In genomic region chr14:103749860-103750259, GRCh38 we compare ENCODE assay signal across 25 cellular contexts. TPM values are rescaled to one million over a fixed set of nuclear protein-coding genes. Genes with fewer than 3 reads are reported as not detected.
DNase-seq lines count a peak whose midpoint lies in the region; ATAC-seq, FAIRE-seq and TF ChIP-seq lines count a peak whose summit lies in the region.
"Had no signal": no experiment of that assay in that cellular context is flagged by ENCODE, and none has a peak within 500 bp of the region (broad histone marks: within the 10 kb centered on the region; RNA-seq: fewer than 3 reads in every experiment).

No MANE protein-coding gene starts in this region.

- intact Hi-C loops in esophagus squamous epithelium (cut with DNase I): no loop called here

- no peak overlapping the region for H3K4me2 ChIP-seq in OCI-LY3 (ENCODE audit: low read length)
- no peak overlapping the region for H3K4me2 ChIP-seq in osteoblast (ENCODE audit: insufficient read depth, low read length)

- H4K20me1 ChIP-seq in OCI-LY3 (ENCODE audit: insufficient read depth, low read length) (no peaks in the 10 kb centered on the region), osteoblast (ENCODE audit: insufficient read depth, low read length) (no peaks in the 10 kb centered on the region)

- H3K27me3 ChIP-seq in OCI-LY3 (ENCODE audit: low read depth, low read length) (no peaks in the 10 kb centered on the region), osteoblast (ENCODE audit: insufficient read depth, low read length) (no peaks in the 10 kb centered on the region), esophagus squamous epithelium (no peaks in the 10 kb centered on the region)
- H3K27me3 ChIP-seq: cardiac muscle cell, heart left ventricle, Peyer's patch, tibial artery had no signal

- H3K79me2 ChIP-seq in OCI-LY3 (ENCODE audit: low read length) (no peaks in the 10 kb centered on the region), osteoblast (ENCODE audit: insufficient read depth, low read length) (no peaks in the 10 kb centered on the region)

- no peak for DNase-seq in endothelial cell (ENCODE audit: low spot score)
- DNase-seq in osteoblast (ENCODE audit: insufficient read length, low spot score, missing footprints): peak; percentile 41
- no peak for DNase-seq in DMS153 treated with DMSO at 0.1 percent for 48 hours (lab: John Stamatoyannopoulos, UW; ENCODE audit: unreplicated experiment)
- no peak for DNase-seq in GM19239 (ENCODE audit: insufficient read length, low spot score)
- DNase-seq in esophagus squamous epithelium (lab: John Stamatoyannopoulos, UW): no peak
- DNase-seq: activated naive CD4-positive, alpha-beta T cell treated with Interleukin-2 at 50 U/mL for 16 hours; activated T-cell treated with anti-CD3 and anti-CD28 coated beads, Interleukin-2, amount 50 U/mL, for 72 hours; amygdala; heart left ventricle; NCI-H1105; NCI-H1930; NCI-H2227 treated with DMSO at 0.1 percent for 48 hours; NCI-H774; Peyer's patch; stimulated activated CD4-positive, alpha-beta T cell treated with anti-CD3 and anti-CD28 coated beads, Interleukin-12 subunit alpha, Interleukin-12 subunit beta, amount 100 ng/mL, for 4 hours; stimulated activated CD4-positive, alpha-beta T cell treated with anti-CD3 and anti-CD28 coated beads, Interleukin-4, amount 100 ng/mL, for 4 hours; stimulated activated naive CD8-positive, alpha-beta T cell treated with anti-CD3 and anti-CD28 coated beads, Interleukin-15, amount 100 ng/mL, for 72 hours; tibial artery had no signal

- H3K4me3 Mint-ChIP-seq in endothelial cell (ENCODE audit: unreplicated experiment): no peak overlapping the region
- H3K4me3 Mint-ChIP-seq: activated T-cell treated with anti-CD3 and anti-CD28 coated beads, Interleukin-2, amount 50 U/mL, for 72 hours; memory B cell; stimulated activated naive CD8-positive, alpha-beta T cell treated with anti-CD3 and anti-CD28 coated beads, Interleukin-15, amount 100 ng/mL, for 72 hours; T-helper 1 cell treated with Interleukin-12 subunit alpha and Interleukin-12 subunit beta and Interleukin-4 antibody, amounts not matched to agents 30 μg/mL and 1 μg/mL, for 36 hours had no signal

- TF ChIP-seq CTCF in GM12873 (IDR thresholded peaks at IDR 0.05; ENCODE audit: insufficient read depth, low read depth, low read length, missing control alignments) (peak; percentile 7), OCI-LY3 (IDR thresholded peaks at IDR 0.05; ENCODE audit: low read depth, low read length) (peak; percentile 14; the same call in 1 of the 2 replicates), endothelial cell (IDR thresholded peaks at IDR 0.05; ENCODE audit: unreplicated experiment) (no peak), osteoblast (IDR thresholded peaks at IDR 0.05; ENCODE audit: extremely low read depth, low read depth, low read length) (no peak), esophagus squamous epithelium (IDR thresholded peaks at IDR 0.05) (no peak)

- FAIRE-seq in GM19239 (lab: Jason Lieb, UNC): no peak

- H3K36me3 ChIP-seq in OCI-LY3 (replicated peaks; ENCODE audit: low read depth, low read length): no peaks in the 10 kb centered on the region
- no peaks in the 10 kb centered on the region for H3K36me3 ChIP-seq in osteoblast (ENCODE audit: insufficient read depth, low read length)
- H3K36me3 ChIP-seq in esophagus squamous epithelium: peaks cover 4 to 88% (median 18%) of the 10 kb centered on the region in 3 donors
- H3K36me3 ChIP-seq: HAP-1 had no signal

- H3K4me1 ChIP-seq in OCI-LY3 (ENCODE audit: low read length) (peaks cover 8% of the 10 kb centered on the region; the same call in 1 of the 2 replicates), osteoblast (ENCODE audit: insufficient read depth, low read length) (peaks cover 7% of the 10 kb centered on the region), esophagus squamous epithelium (peaks cover 0 to 14% (median 4%) of the 10 kb centered on the region in 3 donors)
- H3K4me1 ChIP-seq: Peyer's patch, tibial artery had no signal

- H3K4me1 Mint-ChIP-seq in endothelial cell (ENCODE audit: unreplicated experiment): peaks cover 14% of the 10 kb centered on the region
- H3K4me1 Mint-ChIP-seq: memory B cell had no signal

- ATAC-seq in esophagus mucosa: no peak
- ATAC-seq: activated T-cell treated with anti-CD3 and anti-CD28 coated beads, Interleukin-2, amount 50 U/mL, for 72 hours; heart left ventricle; stimulated activated naive CD8-positive, alpha-beta T cell treated with anti-CD3 and anti-CD28 coated beads, Interleukin-15, amount 100 ng/mL, for 72 hours had no signal

- no peak overlapping the region for H3K4me3 ChIP-seq in OCI-LY3 (ENCODE audit: low read length)
- H3K4me3 ChIP-seq in osteoblast (ENCODE audit: insufficient read depth, low read length): no peak overlapping the region
- H3K4me3 ChIP-seq in esophagus squamous epithelium: no peak overlapping the region
- H3K4me3 ChIP-seq: cardiac muscle cell, HAP-1, heart left ventricle, Peyer's patch, tibial artery had no signal

- peaks cover 29% of the 10 kb centered on the region for H3K36me3 Mint-ChIP-seq in endothelial cell (ENCODE audit: low read depth, unreplicated experiment)

- H3K27ac ChIP-seq in OCI-LY3 (ENCODE audit: low read length) (no peak overlapping the region), osteoblast (ENCODE audit: low read depth, low read length) (no peak overlapping the region), esophagus squamous epithelium (no peak overlapping the region)
- H3K27ac ChIP-seq: cardiac muscle cell, heart left ventricle, Peyer's patch, tibial artery had no signal

- H3K9me3 Mint-ChIP-seq in endothelial cell (ENCODE audit: unreplicated experiment): no peaks in the 10 kb centered on the region
- H3K9me3 Mint-ChIP-seq: activated T-cell treated with anti-CD3 and anti-CD28 coated beads, Interleukin-2, amount 50 U/mL, for 72 hours; memory B cell; stimulated activated naive CD8-positive, alpha-beta T cell treated with anti-CD3 and anti-CD28 coated beads, Interleukin-15, amount 100 ng/mL, for 72 hours; T-helper 1 cell treated with Interleukin-12 subunit alpha and Interleukin-12 subunit beta and Interleukin-4 antibody, amounts not matched to agents 30 μg/mL and 1 μg/mL, for 36 hours had no signal

- H3K27ac Mint-ChIP-seq in endothelial cell (ENCODE audit: unreplicated experiment): peak overlapping the region; percentile 39
- H3K27ac Mint-ChIP-seq: activated T-cell treated with anti-CD3 and anti-CD28 coated beads, Interleukin-2, amount 50 U/mL, for 72 hours; memory B cell; T-helper 1 cell treated with Interleukin-12 subunit alpha and Interleukin-12 subunit beta and Interleukin-4 antibody, amounts not matched to agents 30 μg/mL and 1 μg/mL, for 36 hours had no signal

- no peak for TF ChIP-seq POLR2A in esophagus squamous epithelium (IDR thresholded peaks at IDR 0.05)

- 78 to 84% methylated on average over 5 of the region's 5 CpGs for WGBS in esophagus squamous epithelium, 2 donors

- H3K27me3 Mint-ChIP-seq in endothelial cell (ENCODE audit: unreplicated experiment): no peaks in the 10 kb centered on the region
- H3K27me3 Mint-ChIP-seq: memory B cell; stimulated activated naive CD8-positive, alpha-beta T cell treated with anti-CD3 and anti-CD28 coated beads, Interleukin-15, amount 100 ng/mL, for 72 hours had no signal

- H2AFZ ChIP-seq in OCI-LY3 (ENCODE audit: low read depth, low read length) (no peak overlapping the region), osteoblast (ENCODE audit: low read length) (no peak overlapping the region)

- no peaks in the 10 kb centered on the region for H3K9me3 ChIP-seq in OCI-LY3 (ENCODE audit: insufficient read depth, low read length)
- H3K9me3 ChIP-seq in osteoblast (ENCODE audit: low read depth, low read length): no peaks in the 10 kb centered on the region
- H3K9me3 ChIP-seq in esophagus squamous epithelium: no peaks in the 10 kb centered on the region
- H3K9me3 ChIP-seq: HAP-1, heart left ventricle, Peyer's patch, tibial artery had no signal

- no peak overlapping the region for H3K9ac ChIP-seq in OCI-LY3 (ENCODE audit: low read length)

RNA-seq across cellular contexts. Expression of gene ZFYVE21, which starts 34.2 kb away (rescaled TPM):
- 48.1 TPM for total RNA-seq in endothelial cell (ENCODE audit: unreplicated experiment)
- 36.9 and 39.8 TPM in 2 replicates for total RNA-seq in osteoblast
- 58.8 TPM for total RNA-seq in esophagus mucosa
- 100 to 1,000 TPM in 2 of 4 donors, 10 to 100 TPM in 2; 69.5 to 134 (median 89.3) TPM for total RNA-seq in esophagus squamous epithelium

RNA-seq across cellular contexts. Expression of gene XRCC3, which starts 34.6 kb away (rescaled TPM):
- total RNA-seq in endothelial cell (ENCODE audit: unreplicated experiment) (10.2 TPM), osteoblast (4.3 and 5.0 TPM in 2 replicates), esophagus mucosa (11.3 TPM), esophagus squamous epithelium (10 to 100 TPM; 10.9 to 17.8 (median 12.6) TPM)

Comparison
In these comparisons a context has a peak if more than half of its experiments do, and no peak if none do; other contexts are left out.
1. CTCF ChIP-seq: peak in GM12873 (single experiment) and OCI-LY3 (single experiment); none in endothelial cell (single experiment), osteoblast (single experiment) and esophagus squamous epithelium (0 of 6).